ENCODE assay signal across 8 cellular contexts in the genomic region with DNA sequence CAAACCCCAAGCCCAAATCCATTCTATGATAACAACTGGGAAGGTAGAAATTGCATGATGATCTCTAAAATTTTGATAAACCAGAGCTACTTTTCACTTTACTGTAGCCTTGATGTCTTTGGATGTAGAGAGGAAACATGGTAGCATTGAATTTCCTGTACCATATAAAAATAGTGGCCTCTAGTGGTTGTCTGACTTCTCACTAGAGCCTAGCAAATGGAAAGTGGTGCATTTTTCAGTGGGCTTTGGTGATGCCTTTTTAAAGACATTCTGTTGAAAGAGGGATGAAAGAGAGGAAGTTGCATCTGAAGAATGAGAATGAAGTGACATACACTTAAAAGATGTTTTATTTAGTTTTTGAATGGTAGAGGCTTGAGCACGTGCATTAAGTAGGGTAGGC.
DNase-seq lines count a peak whose midpoint lies in the region; ATAC-seq and TF ChIP-seq lines count a peak whose summit lies in the region.

No MANE protein-coding gene starts in this region.

- ATAC-seq in HG03354 (IDR thresholded peaks at IDR 0.05; ENCODE audit: poor library complexity, severe bottlenecking, unreplicated experiment) (peak; percentile 57), SK-N-SH treated with all-trans-retinoic acid at 6 μM for 48 hours (peak; percentile 82), GM21515 (IDR thresholded peaks at IDR 0.05; ENCODE audit: unreplicated experiment) (no peak)

- no peak overlapping the region for H3K27ac ChIP-seq in DOHH2 (ENCODE audit: low read depth, low read length)

- DNase-seq in left kidney (ENCODE audit: low read depth, low spot score): peak; percentile 14
- DNase-seq in activated naive CD4-positive, alpha-beta T cell treated with Interleukin-2 at 50 U/mL for 16 hours: no peak
- DNase-seq in activated CD4-positive, alpha-beta T cell treated with anti-CD3 and anti-CD28 coated beads, Interleukin-2, amount 50 U/mL, for 48 hours: no peak
- DNase-seq in immature natural killer cell: no peak

- H3K36me3 ChIP-seq in DOHH2 (ENCODE audit: control insufficient read depth, low read length): no peaks in the 10 kb centered on the region

- peaks cover 0 to 2% (median 0%) of the 10 kb centered on the region in 3 donors for H3K27me3 Mint-ChIP-seq in immature natural killer cell (ENCODE audit: low read depth in 3 of 3)

- H3K36me3 Mint-ChIP-seq in immature natural killer cell: no peaks in the 10 kb centered on the region

- H3K4me1 ChIP-seq in DOHH2 (ENCODE audit: control insufficient read depth, low read length): no peaks in the 10 kb centered on the region

- no peak overlapping the region for H3K27ac Mint-ChIP-seq in immature natural killer cell

- no peaks in the 10 kb centered on the region for H3K79me2 ChIP-seq in DOHH2 (ENCODE audit: control insufficient read depth, low read length)

- H3K9me3 Mint-ChIP-seq in immature natural killer cell: peaks cover 0 to 5% (median 4%) of the 10 kb centered on the region in 6 donors

- H4K20me1 ChIP-seq in DOHH2 (ENCODE audit: control insufficient read depth, insufficient read depth, low read depth, low read length): no peaks in the 10 kb centered on the region

- no peaks in the 10 kb centered on the region for H3F3A ChIP-seq in DOHH2 (ENCODE audit: control insufficient read depth, insufficient read depth)

- no peak overlapping the region for H3K4me3 ChIP-seq in DOHH2 (ENCODE audit: low read length)

- no peaks in the 10 kb centered on the region for H3K9me2 ChIP-seq in DOHH2 (replicated peaks; ENCODE audit: control insufficient read depth, low read length)

- no peak overlapping the region for H3K4me3 Mint-ChIP-seq in immature natural killer cell

- no peaks in the 10 kb centered on the region for H3K4me1 Mint-ChIP-seq in immature natural killer cell

- no peaks in the 10 kb centered on the region for H3K27me3 ChIP-seq in DOHH2 (ENCODE audit: control insufficient read depth, low read length)

- TF ChIP-seq CTCF in DOHH2 (IDR thresholded peaks at IDR 0.05; ENCODE audit: low read depth, low read length, poor library complexity, severe bottlenecking): peak; percentile 52

- no peak overlapping the region for H3K4me2 ChIP-seq in DOHH2 (ENCODE audit: low read length)

- no peaks in the 10 kb centered on the region for H3K9me3 ChIP-seq in DOHH2 (ENCODE audit: control insufficient read depth, insufficient read depth, low read length)

TF ChIP-seq in SK-N-SH treated with all-trans-retinoic acid at 6 μM for 48 hours, 23 proteins besides CTCF, POLR2A, EP300 and RAD21:
- TF ChIP-seq ZC3H10 (CRISPR knock-in tag; IDR thresholded peaks at IDR 0.05): no peak
- no peak for TF ChIP-seq ESRRG (CRISPR knock-in tag; IDR thresholded peaks at IDR 0.05)
- TF ChIP-seq TOX (CRISPR knock-in tag; IDR thresholded peaks at IDR 0.05; ENCODE audit: borderline replicate concordance): no peak
